In genomic region chr5:142011572-142012185, GRCh38 we compare ENCODE assay signal across 1 cellular context.
TF ChIP-seq lines count a peak whose summit lies in the region.

No MANE protein-coding gene starts in this region.

TF ChIP-seq in endothelial cell of umbilical vein, 7 proteins besides CTCF, POLR2A, EP300 and RAD21:
- TF ChIP-seq MAX (IDR thresholded peaks at IDR 0.05; ENCODE audit: insufficient read depth, insufficient read length): no peak
- TF ChIP-seq JUN (IDR thresholded peaks at IDR 0.05; ENCODE audit: borderline replicate concordance, insufficient read depth, insufficient read length, low read depth): no peak
- no peak for TF ChIP-seq POLR2AphosphoS5 (IDR thresholded peaks at IDR 0.05; ENCODE audit: insufficient read depth, low read depth, low read length)
- no peak for TF ChIP-seq MYC (IDR thresholded peaks at IDR 0.05; ENCODE audit: low read depth, low read length)
- no peak for TF ChIP-seq FOS (IDR thresholded peaks at IDR 0.05; ENCODE audit: borderline replicate concordance, insufficient read depth, low read length)
- no peak for TF ChIP-seq GATA2 (IDR thresholded peaks at IDR 0.05; ENCODE audit: insufficient read depth, insufficient read length, low read depth, low read length)
- TF ChIP-seq EZH2 (IDR thresholded peaks at IDR 0.05; ENCODE audit: borderline replicate concordance, low read depth, low read length, severe bottlenecking): no peak
